13 cellular contexts compared by ENCODE assay signal in the genomic region with DNA sequence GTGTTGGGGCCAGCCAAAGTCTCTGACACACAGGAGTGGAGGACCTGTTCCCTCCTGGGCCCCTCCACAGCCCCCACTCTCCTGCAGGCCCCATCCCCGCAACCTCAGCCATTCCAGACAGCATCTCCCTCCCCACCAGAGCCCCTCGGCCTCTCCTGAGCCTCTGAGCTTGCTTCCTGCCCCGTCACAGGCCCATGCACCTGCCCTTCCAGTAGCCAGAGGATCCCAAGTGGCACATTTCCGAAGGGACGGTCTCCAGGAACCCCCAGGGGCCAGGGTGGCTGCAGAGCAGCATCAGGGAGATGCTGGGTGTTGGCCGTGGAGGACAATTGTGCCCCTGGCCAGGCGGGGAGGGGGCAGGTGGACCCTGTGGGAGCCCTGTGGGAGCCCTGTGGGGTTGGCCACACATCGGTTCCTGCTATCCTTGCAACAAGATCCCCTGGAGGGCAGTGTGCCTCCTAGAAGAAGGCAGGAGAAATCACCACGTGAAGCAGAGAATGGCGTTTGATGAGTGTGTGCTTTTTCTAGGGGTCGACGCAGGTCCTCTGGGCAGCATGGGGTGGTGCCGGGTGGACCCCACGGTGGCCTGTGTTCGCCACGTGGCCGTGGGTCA. TPM values are rescaled to one million over a fixed set of nuclear protein-coding genes. Genes with fewer than 3 reads are reported as not detected.
DNase-seq lines count a peak whose midpoint lies in the region; ATAC-seq and TF ChIP-seq lines count a peak whose summit lies in the region.
"Had no signal": no experiment of that assay in that cellular context is flagged by ENCODE, and none has a peak within 500 bp of the region (broad histone marks: within the 10 kb centered on the region; RNA-seq: fewer than 3 reads in every experiment).

No MANE protein-coding gene starts in this region.

- peak overlapping the region; percentile 64 for H3K18ac ChIP-seq in neuronal stem cell (ENCODE audit: low read length)

- intact Hi-C loops in heart left ventricle (cut with DNase I), result loop anchor here in 2 of 10 donors (2.0 to 5.0 kb wide), 2 partner anchors 32 to 33 kb away; no protein-coding TSS in a partner anchor
- intact Hi-C loops in left cardiac atrium (cut with DNase I), result no loop called here
- intact Hi-C loops in uterus (cut with DNase I; ENCODE audit: low total_unique reads), result no loop called here

- H3K79me1 ChIP-seq in neuronal stem cell (ENCODE audit: low read depth, low read length), result peaks cover 2% of the 10 kb centered on the region

- TF ChIP-seq POLR2A in heart left ventricle (IDR thresholded peaks at IDR 0.05) (no peak), uterus (IDR thresholded peaks at IDR 0.05) (no peak), GM18505 (IDR thresholded peaks at IDR 0.05; ENCODE audit: borderline replicate concordance, extremely low read depth, insufficient read depth, insufficient read length) (no peak)

- H2AFZ ChIP-seq in neuronal stem cell (ENCODE audit: low read length), result no peak overlapping the region

- no peaks in the 10 kb centered on the region for H3K27me3 ChIP-seq in heart left ventricle
- peaks cover 0 to 90% (median 3%) of the 10 kb centered on the region in 3 experiments for H3K27me3 ChIP-seq in neuronal stem cell (ENCODE audit: control insufficient read depth in 3 of 3, insufficient read depth in 3 of 3, low read depth in 1 of 3, low read length in 3 of 3)
- no peaks in the 10 kb centered on the region for H3K27me3 ChIP-seq in uterus

- H2BK15ac ChIP-seq in neuronal stem cell (ENCODE audit: low read length), result peak overlapping the region; percentile 55

- peak overlapping the region; percentile 74 for H2AK5ac ChIP-seq in neuronal stem cell (ENCODE audit: low read depth, low read length)

- H4K8ac ChIP-seq in neuronal stem cell (ENCODE audit: low read depth, low read length), result no peak overlapping the region

- H3K4me1 ChIP-seq in heart left ventricle (peaks cover 24 to 98% (median 84%) of the 10 kb centered on the region in 12 donors), neuronal stem cell (ENCODE audit: control insufficient read depth in 2 of 2, insufficient read depth in 1 of 2, low read depth in 1 of 2, low read length in 2 of 2) (peaks cover 0 to 3% of the 10 kb centered on the region in 2 donors), uterus (peaks cover 42 to 81% of the 10 kb centered on the region in 2 donors)

- TF ChIP-seq CTCF in heart left ventricle (IDR thresholded peaks at IDR 0.05), result no peak
- TF ChIP-seq CTCF in epithelial cell of esophagus (IDR thresholded peaks at IDR 0.05; ENCODE audit: insufficient read depth, low read depth, low read length, missing control alignments), result peak; percentile 20
- TF ChIP-seq CTCF in uterus (IDR thresholded peaks at IDR 0.05), result no peak

- no peak overlapping the region for H2BK5ac ChIP-seq in neuronal stem cell (ENCODE audit: low read length)

- no peak overlapping the region for H3K4me2 ChIP-seq in neuronal stem cell (ENCODE audit: insufficient read depth, low read length, poor library complexity, severe bottlenecking)
- H3K4me2 ChIP-seq: KMS-11 had no signal

- no peak overlapping the region for H4K91ac ChIP-seq in neuronal stem cell (ENCODE audit: low read depth, low read length, poor library complexity)

- H3K4ac ChIP-seq in neuronal stem cell (ENCODE audit: low read length), result peak overlapping the region; percentile 37

- 52 to 68% (median 55%) methylated on average over 14 to 17 of the region's 17 CpGs for WGBS in heart left ventricle, 4 donors
- no CpG with 5 or more reads among the region's 17 CpGs for WGBS in neuronal stem cell (ENCODE audit: extremely low coverage in 2 of 2, insufficient read length in 2 of 2, insufficient replicate concordance in 1 of 2), 2 donors

- peak overlapping the region; percentile 56 for H3K14ac ChIP-seq in neuronal stem cell (ENCODE audit: low read length)

- H2BK12ac ChIP-seq in neuronal stem cell (ENCODE audit: low read length), result no peak overlapping the region

- peaks cover 0 to 84% (median 60%) of the 10 kb centered on the region in 9 donors for H3K36me3 ChIP-seq in heart left ventricle
- no peaks in the 10 kb centered on the region for H3K36me3 ChIP-seq in neuronal stem cell (replicated peaks in 1 of 2; ENCODE audit: control insufficient read depth in 2 of 2, insufficient read depth in 2 of 2, low read length in 2 of 2)
- H3K36me3 ChIP-seq in uterus, result no peaks in the 10 kb centered on the region

- DNase-seq in heart left ventricle, result no peak
- DNase-seq in left cardiac atrium, result no peak
- peak; percentile 55 for DNase-seq in epithelial cell of esophagus (ENCODE audit: low read depth)
- DNase-seq in neuronal stem cell (ENCODE audit: low spot score), result no peak
- peak in 1 of 2 donors; percentile 39 for DNase-seq in uterus
- DNase-seq in kidney glomerular epithelial cell (lab: John Stamatoyannopoulos, UW), result no peak
- DNase-seq: activated CD4-positive, alpha-beta T cell treated with anti-CD3 and anti-CD28 coated beads for 1 hour; activated naive CD4-positive, alpha-beta T cell treated with anti-CD3 and anti-CD28 coated beads, Interleukin-2, amount 50 U/mL, for 16 hours; DMS79 treated with DMSO at 0.1 percent for 48 hours; SHP77 treated with DMSO at 0.1 percent for 48 hours had no signal

- ATAC-seq in heart left ventricle (no peak), left cardiac atrium (no peak), GM18505 (IDR thresholded peaks at IDR 0.05; ENCODE audit: unreplicated experiment) (no peak), HG03039 (IDR thresholded peaks at IDR 0.05; ENCODE audit: unreplicated experiment) (no peak)

- H3K9ac ChIP-seq in neuronal stem cell (ENCODE audit: low read depth, low read length, poor library complexity), result no peak overlapping the region
- H3K9ac ChIP-seq: KMS-11 had no signal

- peak overlapping the region; percentile 93 for H3K23ac ChIP-seq in neuronal stem cell (ENCODE audit: low read depth, low read length, poor library complexity)

- H3K27ac ChIP-seq in heart left ventricle, result peak overlapping the region; percentile 70 to 88 (median 83)
- H3K27ac ChIP-seq in neuronal stem cell (replicated peaks; ENCODE audit: low read length), result no peak overlapping the region
- H3K27ac ChIP-seq in uterus, result peak overlapping the region; percentile 87 to 100
- H3K27ac ChIP-seq: KMS-11 had no signal

- H3K4me3 ChIP-seq in heart left ventricle (no peak overlapping the region), epithelial cell of esophagus (ENCODE audit: low read length) (no peak overlapping the region), neuronal stem cell (ENCODE audit: low read length in 2 of 2) (no peak overlapping the region), uterus (no peak overlapping the region)

- H3K9me3 ChIP-seq in heart left ventricle (no peaks in the 10 kb centered on the region), neuronal stem cell (replicated peaks in 1 of 2; ENCODE audit: control insufficient read depth in 2 of 2, insufficient read depth in 1 of 2, low read depth in 1 of 2, low read length in 2 of 2) (no peaks in the 10 kb centered on the region), uterus (no peaks in the 10 kb centered on the region)

- no peak overlapping the region for H2BK120ac ChIP-seq in neuronal stem cell (ENCODE audit: low read depth, low read length)

RNA-seq across cellular contexts. Expression of a gene that starts 45.3 kb away (rescaled TPM):
- total RNA-seq in heart left ventricle, result 10 to 100 TPM; 51.0 to 96.4 (median 83.6) TPM
- 10 to 100 TPM; 21.1 to 60.9 TPM for polyA plus RNA-seq in heart left ventricle
- total RNA-seq in left cardiac atrium, result 10 to 100 TPM; 49.6 to 66.2 TPM
- 4.4 TPM for polyA plus RNA-seq in neuronal stem cell (2013, experiment 1 of 2)
- 4.3 TPM for polyA plus RNA-seq in neuronal stem cell (2013, experiment 2 of 2)
- 10 to 100 TPM in 2 of 4 donors, 1 to 10 TPM in 2; 1.8 to 24.8 (median 14.0) TPM for total RNA-seq in uterus
